21 cellular contexts compared by ENCODE assay signal in the genomic region with DNA sequence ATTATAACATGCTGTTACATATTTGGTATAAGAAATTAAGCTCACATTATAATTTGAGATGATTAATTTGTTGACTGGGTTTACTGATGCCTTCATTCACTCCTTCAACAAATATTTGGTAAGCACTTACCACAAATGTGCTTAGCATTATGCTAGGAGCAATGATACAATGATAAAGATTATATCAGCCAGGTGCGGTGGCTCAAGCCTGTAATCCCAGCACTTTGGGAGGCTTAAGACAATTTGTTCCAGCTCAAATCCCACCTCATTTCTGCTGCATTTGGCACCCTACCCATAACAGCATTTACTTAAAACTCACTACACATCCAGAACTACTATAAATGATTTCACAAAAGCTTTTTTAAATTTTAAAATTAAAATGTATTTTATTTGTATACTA.
"Had no signal": no experiment of that assay in that cellular context is flagged by ENCODE, and none has a peak within 500 bp of the region (broad histone marks: within the 10 kb centered on the region; RNA-seq: fewer than 3 reads in every experiment).

No MANE protein-coding gene starts in this region.

- DNase-seq: effector memory CD8-positive, alpha-beta T cell; esophagus squamous epithelium; foreskin fibroblast; glutamatergic neuron; left ventricle myocardium inferior; lower lobe of right lung; natural killer cell; nucleus accumbens; ovary; sigmoid colon; stimulated activated CD4-positive, alpha-beta T cell treated with anti-CD3 and anti-CD28 coated beads, Interleukin-2, amount 100 ng/mL, for 24 hours; stimulated activated CD4-positive, alpha-beta T cell treated with anti-CD3 and anti-CD28 coated beads, Interleukin-4, amount 100 ng/mL, for 4 hours; stimulated activated naive B cell treated with anti-CD40 and anti-IgM and Interleukin-4, amounts not matched to agents 10 μg/mL and 1 μg/mL and 100 μg/mL, for 72 hours; stimulated activated naive CD8-positive, alpha-beta T cell treated with anti-CD3 and anti-CD28 coated beads, Interleukin-15, amount 100 ng/mL, for 72 hours; testis; upper lobe of right lung had no signal

- H3K9me3 ChIP-seq: esophagus squamous epithelium, gastroesophageal sphincter, left ventricle myocardium inferior, lower lobe of right lung, ovary, right atrium auricular region, sigmoid colon, testis, tibial nerve, upper lobe of right lung had no signal

- H3K36me3 ChIP-seq: esophagus squamous epithelium, gastroesophageal sphincter, left ventricle myocardium inferior, lower lobe of right lung, neural progenitor cell, ovary, right atrium auricular region, sigmoid colon, tibial nerve, upper lobe of right lung had no signal

- H3K4me3 ChIP-seq: esophagus squamous epithelium, gastroesophageal sphincter, left ventricle myocardium inferior, lower lobe of right lung, neural progenitor cell, ovary, right atrium auricular region, sigmoid colon, skin epidermis, testis, tibial nerve, upper lobe of right lung had no signal

- H3K27ac ChIP-seq: esophagus squamous epithelium, gastroesophageal sphincter, left ventricle myocardium inferior, lower lobe of right lung, neural progenitor cell, ovary, right atrium auricular region, sigmoid colon, skin epidermis, testis, tibial nerve, upper lobe of right lung had no signal

- H3K27me3 ChIP-seq: esophagus squamous epithelium, gastroesophageal sphincter, neural progenitor cell, ovary, right atrium auricular region, sigmoid colon, testis, tibial nerve, upper lobe of right lung had no signal
